In genomic region chr9:136245194-136246150, GRCh38 we compare ENCODE assay signal across 8 cellular contexts. TPM values are rescaled to one million over a fixed set of nuclear protein-coding genes. Genes with fewer than 3 reads are reported as not detected.
DNase-seq lines count a peak whose midpoint lies in the region; ATAC-seq and TF ChIP-seq lines count a peak whose summit lies in the region.

Gene QSOX2 (minus strand): TSS chr9:136245812. CDS start chr9:136245803, 9 bp downstream.

- ATAC-seq in HG02885 (IDR thresholded peaks at IDR 0.05; ENCODE audit: poor library complexity, unreplicated experiment) = peak; percentile 69
- peak; percentile 70 for ATAC-seq in activated B cell treated with CpG ODN at 0.5 μM for 24 hours (ENCODE audit: low read depth)
- ATAC-seq in GM21576 (IDR thresholded peaks at IDR 0.05; ENCODE audit: unreplicated experiment) = no peak

- peak within 1 kb of the TSS; percentile 28 for H3K27ac ChIP-seq in smooth muscle cell (ENCODE audit: low read depth)

- H2AFZ ChIP-seq in smooth muscle cell (ENCODE audit: low read depth) = peak within 1 kb of the TSS; percentile 90

- TF ChIP-seq POLR2A in GM10847 (IDR thresholded peaks at IDR 0.05; ENCODE audit: extremely low read depth, insufficient read length) = peak; percentile 44

- DNase-seq in NCI-H2171 treated with DMSO at 0.1 percent for 48 hours (lab: John Stamatoyannopoulos, UW) (peak; percentile 88), activated B cell treated with CpG ODN at 0.5 μM for 24 hours (peak; percentile 83), cardiac fibroblast (ENCODE audit: low read depth in 2 of 2) (peak; percentile 82 to 86), immature natural killer cell (peak; percentile 79 to 87 (median 82)), smooth muscle cell (lab: John Stamatoyannopoulos, UW; ENCODE audit: unreplicated experiment) (peak; percentile 76)

- peak within 1 kb of the TSS; percentile 65 to 80 for H3K4me3 ChIP-seq in cardiac fibroblast (replicated peaks in 1 of 2; ENCODE audit: low read depth in 2 of 2, low read length in 2 of 2)
- H3K4me3 ChIP-seq in smooth muscle cell = peak within 1 kb of the TSS; percentile 60

- POLR2A ChIA-PET in activated B cell treated with CpG ODN at 0.5 μM for 24 hours (lab: Charles Lee) = interaction anchor here (0.6 to 2.0 kb wide), 7 partner anchors 19 to 118 kb away, joined by 3 to 10 read pairs (median 4); partner anchors contain the start of gene DNLZ

- CTCF ChIA-PET in activated B cell treated with CpG ODN at 0.5 μM for 24 hours (lab: Charles Lee) = interaction anchor here (3.6 kb wide), 1 partner anchor 20 kb away, joined by 39 read pairs; no protein-coding TSS in a partner anchor

- intact Hi-C loops in activated B cell treated with CpG ODN at 0.5 μM for 24 hours (cut with micrococcal nuclease) = loop anchor here (1.0 to 10.0 kb wide), 5 partner anchors 22 to 285 kb away; partner anchors contain the start of genes DNLZ, SNAPC4, TMEM250 and UBAC1

- H3K4me1 Mint-ChIP-seq in activated B cell treated with CpG ODN at 0.5 μM for 24 hours (peaks cover 52% of the 10 kb centered on the region), immature natural killer cell (peaks cover 37 to 40% of the 10 kb centered on the region in 2 donors)

- peaks cover 16% of the 10 kb centered on the region for H3K4me1 ChIP-seq in smooth muscle cell (ENCODE audit: low read depth)

- peaks cover 39% of the 10 kb centered on the region for H4K20me1 ChIP-seq in smooth muscle cell (ENCODE audit: low read depth)

- peak within 1 kb of the TSS; percentile 95 for H3K4me2 ChIP-seq in smooth muscle cell

- peak within 1 kb of the TSS; percentile 92 for H3K27ac Mint-ChIP-seq in activated B cell treated with CpG ODN at 0.5 μM for 24 hours
- peak within 1 kb of the TSS; percentile 85 to 97 (median 92) for H3K27ac Mint-ChIP-seq in immature natural killer cell

- H3K27me3 ChIP-seq in smooth muscle cell (ENCODE audit: low read depth) = no peaks in the 10 kb centered on the region

- H3K4me3 Mint-ChIP-seq in activated B cell treated with CpG ODN at 0.5 μM for 24 hours (peak within 1 kb of the TSS; percentile 95), immature natural killer cell (peak within 1 kb of the TSS; percentile 92 to 96 (median 95))

- H3K27me3 Mint-ChIP-seq in activated B cell treated with CpG ODN at 0.5 μM for 24 hours = no peaks in the 10 kb centered on the region
- H3K27me3 Mint-ChIP-seq in immature natural killer cell (ENCODE audit: low read depth in 3 of 3) = peaks cover 2 to 6% (median 3%) of the 10 kb centered on the region in 3 donors

- under 1% methylated on average over 59 of the region's 113 CpGs for WGBS in smooth muscle cell (ENCODE audit: low lambda C conversion rate)

- no peak within 1 kb of the TSS for H3K9ac ChIP-seq in smooth muscle cell (ENCODE audit: low read depth)

- TF ChIP-seq CTCF in activated B cell treated with CpG ODN at 0.5 μM for 24 hours (IDR thresholded peaks at IDR 0.05) (no peak), cardiac fibroblast (IDR thresholded peaks at IDR 0.05; ENCODE audit: low read depth, low read length) (no peak), smooth muscle cell (IDR thresholded peaks at IDR 0.05; ENCODE audit: borderline replicate concordance, insufficient read depth, poor library complexity, severe bottlenecking) (no peak)

- H3K9me3 ChIP-seq in smooth muscle cell (replicated peaks; ENCODE audit: low read depth) = no peaks in the 10 kb centered on the region

- peaks cover 9% of the 10 kb centered on the region for H3K79me2 ChIP-seq in smooth muscle cell (ENCODE audit: low read depth)

- H3K36me3 ChIP-seq in smooth muscle cell (ENCODE audit: low read depth) = no peaks in the 10 kb centered on the region

- H3K9me3 Mint-ChIP-seq in activated B cell treated with CpG ODN at 0.5 μM for 24 hours (no peaks in the 10 kb centered on the region), immature natural killer cell (no peaks in the 10 kb centered on the region)

- H3F3A ChIP-seq in smooth muscle cell (ENCODE audit: low read depth) = no peaks in the 10 kb centered on the region

- H3K36me3 Mint-ChIP-seq in activated B cell treated with CpG ODN at 0.5 μM for 24 hours (ENCODE audit: low read depth) = peaks cover 34% of the 10 kb centered on the region
- no peaks in the 10 kb centered on the region for H3K36me3 Mint-ChIP-seq in immature natural killer cell

RNA-seq across cellular contexts. Expression of gene QSOX2, which starts in this region (rescaled TPM):
- total RNA-seq in activated B cell treated with CpG ODN at 0.5 μM for 24 hours (43.3 and 49.1 TPM in 2 replicates), smooth muscle cell (8.7 TPM in 2 replicates)
- polyA plus RNA-seq in immature natural killer cell (under 1 TPM in 2 of 3 donors, not detected in 1; 0.59 to 0.89 TPM), smooth muscle cell (1.9 and 2.5 TPM in 2 replicates)

Comparison
In these comparisons a context has a peak if more than half of its experiments do, and no peak if none do; other contexts are left out.
1. Peak in DNase-seq in immature natural killer cell; RNA of the gene not detected or under 1 TPM.